ENCODE assay signal across 1 cellular context in genomic region chr19:7358102-7358597, GRCh38.
TF ChIP-seq lines count a peak whose summit lies in the region.

No MANE protein-coding gene starts in this region.

TF ChIP-seq in HEK293, 187 proteins besides CTCF, POLR2A, EP300 and RAD21 (continued from another document and continues in another):
- no peak for TF ChIP-seq PRDM10 (tag by site-specific recombination; IDR thresholded peaks at IDR 0.05)
- TF ChIP-seq ZNF239 (tag by site-specific recombination; IDR thresholded peaks at IDR 0.05), result no peak
- TF ChIP-seq KLF9 (tag by site-specific recombination; IDR thresholded peaks at IDR 0.05; ENCODE audit: low read depth), result no peak
- no peak for TF ChIP-seq SETDB1 (IDR thresholded peaks at IDR 0.05; ENCODE audit: insufficient read length, low read length)
- no peak for TF ChIP-seq ZNF302 (tag by site-specific recombination; IDR thresholded peaks at IDR 0.05; ENCODE audit: low read depth)
- no peak for TF ChIP-seq ZBTB21 (tag by site-specific recombination; IDR thresholded peaks at IDR 0.05)
- TF ChIP-seq ZNF473 (tag by site-specific recombination; IDR thresholded peaks at IDR 0.05), result 0 out of 2 replicates have a peak, but pooled peaks have one; percentile 69
- no peak for TF ChIP-seq ZNF624 (tag by site-specific recombination; IDR thresholded peaks at IDR 0.05)
- TF ChIP-seq KLF10 (tag by site-specific recombination; IDR thresholded peaks at IDR 0.05), result no peak
- no peak for TF ChIP-seq RBAK (tag by site-specific recombination; IDR thresholded peaks at IDR 0.05)
- peak; percentile 98 for TF ChIP-seq ZNF366 (tag by site-specific recombination; conservative IDR thresholded peaks at IDR 0.05)
- no peak for TF ChIP-seq ELK4 (IDR thresholded peaks at IDR 0.05; ENCODE audit: borderline replicate concordance, low read depth, low read length)
- no peak for TF ChIP-seq ZNF341 (tag by site-specific recombination; IDR thresholded peaks at IDR 0.05; ENCODE audit: low read depth)
- TF ChIP-seq ZNF157 (tag by site-specific recombination; IDR thresholded peaks at IDR 0.05), result no peak
- TF ChIP-seq ZNF211 (tag by site-specific recombination; IDR thresholded peaks at IDR 0.05; ENCODE audit: low read depth), result no peak
- no peak for TF ChIP-seq ZNF169 (tag by site-specific recombination; IDR thresholded peaks at IDR 0.05)
- no peak for TF ChIP-seq ZNF785 (tag by site-specific recombination; IDR thresholded peaks at IDR 0.05)
- TF ChIP-seq ZBTB10 (tag by site-specific recombination; IDR thresholded peaks at IDR 0.05), result no peak
- TF ChIP-seq ZNF777 (tag by site-specific recombination; IDR thresholded peaks at IDR 0.05; ENCODE audit: borderline replicate concordance), result no peak
- no peak for TF ChIP-seq ZNF133 (tag by site-specific recombination; IDR thresholded peaks at IDR 0.05)
- no peak for TF ChIP-seq ZNF48 (tag by site-specific recombination; IDR thresholded peaks at IDR 0.05)
- no peak for TF ChIP-seq ZNF639 (tag by site-specific recombination; IDR thresholded peaks at IDR 0.05)
- 0 out of 2 replicates have a peak, but pooled peaks have one; percentile 24 for TF ChIP-seq ZNF266 (tag by site-specific recombination; IDR thresholded peaks at IDR 0.05; ENCODE audit: low read depth)
- TF ChIP-seq ZBTB17 (tag by site-specific recombination; IDR thresholded peaks at IDR 0.05), result peak; percentile 99
- TF ChIP-seq ZNF335 (tag by site-specific recombination; conservative IDR thresholded peaks at IDR 0.05), result no peak
- TF ChIP-seq ZNF148 (tag by site-specific recombination; IDR thresholded peaks at IDR 0.05; ENCODE audit: borderline replicate concordance), result peak; percentile 5; the same call in 1 of the 2 replicates
- no peak for TF ChIP-seq ZNF354C (tag by site-specific recombination; IDR thresholded peaks at IDR 0.05; ENCODE audit: borderline replicate concordance, low read depth)
- no peak for TF ChIP-seq ZNF623 (tag by site-specific recombination; IDR thresholded peaks at IDR 0.05)
- TF ChIP-seq ZNF26 (tag by site-specific recombination; IDR thresholded peaks at IDR 0.05), result no peak
- TF ChIP-seq ZNF114 (tag by site-specific recombination; IDR thresholded peaks at IDR 0.05), result no peak
- no peak for TF ChIP-seq AEBP2 (tag by site-specific recombination; IDR thresholded peaks at IDR 0.05; ENCODE audit: borderline replicate concordance)
- TF ChIP-seq ZNF391 (tag by site-specific recombination; IDR thresholded peaks at IDR 0.05; ENCODE audit: borderline replicate concordance, low read depth), result no peak
- TF ChIP-seq BCL6B (tag by site-specific recombination; IDR thresholded peaks at IDR 0.05), result no peak
- no peak for TF ChIP-seq ZNF280D (tag by site-specific recombination; IDR thresholded peaks at IDR 0.05)
- no peak for TF ChIP-seq ZNF175 (tag by site-specific recombination; IDR thresholded peaks at IDR 0.05)
- TF ChIP-seq ZNF664 (tag by site-specific recombination; IDR thresholded peaks at IDR 0.05), result no peak
- peak; percentile 31; the same call in 1 of the 2 replicates for TF ChIP-seq ZNF776 (tag by site-specific recombination; IDR thresholded peaks at IDR 0.05; ENCODE audit: borderline replicate concordance)
- no peak for TF ChIP-seq HOXC10 (CRISPR knock-in tag; IDR thresholded peaks at IDR 0.05)
- TF ChIP-seq ZNF843 (tag by site-specific recombination; IDR thresholded peaks at IDR 0.05), result no peak
- TF ChIP-seq KLF7 (tag by site-specific recombination; IDR thresholded peaks at IDR 0.05; ENCODE audit: borderline replicate concordance), result no peak
